24 cellular contexts compared by ENCODE assay signal in the genomic region with DNA sequence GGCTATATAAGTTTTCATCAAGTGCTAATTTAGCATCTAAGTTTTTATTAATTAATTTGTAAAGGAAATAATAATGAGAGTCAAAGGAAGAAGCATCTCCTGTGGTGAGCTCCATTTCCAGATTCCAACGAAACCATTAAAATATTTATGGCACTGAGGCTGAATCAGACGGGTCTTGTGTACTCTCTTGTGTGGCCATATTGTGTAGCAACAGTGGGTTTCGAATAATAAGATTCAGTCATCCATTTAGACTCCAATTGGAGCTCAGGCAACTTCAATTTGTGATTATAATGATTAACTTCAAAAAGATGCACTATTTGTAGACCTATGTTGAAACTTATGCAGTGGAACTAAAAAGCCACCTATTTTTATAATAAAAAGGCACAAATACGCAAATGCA.
DNase-seq lines count a peak whose midpoint lies in the region; ATAC-seq and TF ChIP-seq lines count a peak whose summit lies in the region.
"Had no signal": no experiment of that assay in that cellular context is flagged by ENCODE, and none has a peak within 500 bp of the region (broad histone marks: within the 10 kb centered on the region; RNA-seq: fewer than 3 reads in every experiment).

No MANE protein-coding gene starts in this region.

- no peaks in the 10 kb centered on the region; the same call in 1 of the 2 replicates for H3K4me1 ChIP-seq in Panc1 (ENCODE audit: control insufficient read depth, insufficient read depth, low read length)
- peaks cover 0 to 37% (median 22%) of the 10 kb centered on the region in 4 donors for H3K4me1 ChIP-seq in sigmoid colon

- H3K27me3 Mint-ChIP-seq in activated naive CD8-positive, alpha-beta T cell treated with anti-CD3 and anti-CD28 coated beads for 36 hours, result peaks cover 6% of the 10 kb centered on the region
- H3K27me3 Mint-ChIP-seq: memory B cell had no signal

- ATAC-seq in Panc1 (no peak), HG03139 (IDR thresholded peaks at IDR 0.05; ENCODE audit: unreplicated experiment) (no peak)
- ATAC-seq: activated CD8-positive, alpha-beta T cell treated with anti-CD3 and anti-CD28 coated beads for 36 hours; right cardiac atrium had no signal

- H3K9me3 Mint-ChIP-seq in activated naive CD8-positive, alpha-beta T cell treated with anti-CD3 and anti-CD28 coated beads for 36 hours, result no peaks in the 10 kb centered on the region
- H3K9me3 Mint-ChIP-seq: activated CD8-positive, alpha-beta T cell treated with anti-CD3 and anti-CD28 coated beads for 36 hours; memory B cell had no signal

- intact Hi-C loops in Panc1 (cut with micrococcal nuclease; ENCODE audit: unreplicated experiment), result no loop called here
- intact Hi-C loops in sigmoid colon (cut with DNase I), result no loop called here

- no peaks in the 10 kb centered on the region for H3K27me3 ChIP-seq in Panc1 (ENCODE audit: control insufficient read depth, insufficient read depth, low read length)
- no peaks in the 10 kb centered on the region for H3K27me3 ChIP-seq in kidney epithelial cell (ENCODE audit: control insufficient read depth, insufficient read depth, low read length)
- no peaks in the 10 kb centered on the region for H3K27me3 ChIP-seq in sigmoid colon
- H3K27me3 ChIP-seq: body of pancreas had no signal

- no peak for TF ChIP-seq POLR2A in sigmoid colon (IDR thresholded peaks at IDR 0.05)

- TF ChIP-seq CTCF in AG10803 (conservative IDR thresholded peaks at IDR 0.05; ENCODE audit: low read length) (no peak), Panc1 (IDR thresholded peaks at IDR 0.05) (no peak), kidney epithelial cell (IDR thresholded peaks at IDR 0.05; ENCODE audit: insufficient read depth, low read length, poor library complexity, severe bottlenecking) (no peak), sigmoid colon (IDR thresholded peaks at IDR 0.05) (no peak)

- H3K4me1 Mint-ChIP-seq in activated naive CD8-positive, alpha-beta T cell treated with anti-CD3 and anti-CD28 coated beads for 36 hours, result no peaks in the 10 kb centered on the region
- H3K4me1 Mint-ChIP-seq: memory B cell had no signal

- in situ Hi-C loops in Panc1 (cut with HindIII; ENCODE audit: low pct_unique_long_range_greater_than_20kb, low sequenced_read_pairs), result no loop called here

- no peaks in the 10 kb centered on the region for H3K36me3 ChIP-seq in Panc1 (ENCODE audit: control insufficient read depth, insufficient read depth, low read length)
- H3K36me3 ChIP-seq in kidney epithelial cell (ENCODE audit: control insufficient read depth, insufficient read depth, low read length), result no peaks in the 10 kb centered on the region
- H3K36me3 ChIP-seq in sigmoid colon, result no peaks in the 10 kb centered on the region

- no peak overlapping the region for H3K27ac Mint-ChIP-seq in activated naive CD8-positive, alpha-beta T cell treated with anti-CD3 and anti-CD28 coated beads for 36 hours
- H3K27ac Mint-ChIP-seq: activated CD8-positive, alpha-beta T cell treated with anti-CD3 and anti-CD28 coated beads for 36 hours; memory B cell had no signal

- H3K4me3 Mint-ChIP-seq in activated naive CD8-positive, alpha-beta T cell treated with anti-CD3 and anti-CD28 coated beads for 36 hours, result no peak overlapping the region
- H3K4me3 Mint-ChIP-seq: activated CD8-positive, alpha-beta T cell treated with anti-CD3 and anti-CD28 coated beads for 36 hours; memory B cell had no signal

- no peak for TF ChIP-seq EP300 in sigmoid colon (IDR thresholded peaks at IDR 0.05)

- CTCF ChIA-PET in Panc1 (lab: Charles Lee), result no interaction called here

- POLR2A ChIA-PET in Panc1 (lab: Charles Lee), result no interaction called here

- H3K4me3 ChIP-seq in AG10803 (ENCODE audit: low read length) (no peak overlapping the region), Panc1 (ENCODE audit: low read depth in 2 of 2, low read length in 2 of 2) (no peak overlapping the region), kidney epithelial cell (ENCODE audit: low read depth, low read length) (no peak overlapping the region), sigmoid colon (no peak overlapping the region)
- H3K4me3 ChIP-seq: body of pancreas had no signal

- no TSS peak for BruUV-seq in Panc1 (replicated peaks; lab: Mats Ljungman, UMichigan)

- H3K36me3 Mint-ChIP-seq in activated naive CD8-positive, alpha-beta T cell treated with anti-CD3 and anti-CD28 coated beads for 36 hours, result no peaks in the 10 kb centered on the region
- H3K36me3 Mint-ChIP-seq: memory B cell had no signal

- H3K27ac ChIP-seq in Panc1 (ENCODE audit: low read length) (peak overlapping the region; percentile 65; the same call in 1 of the 2 replicates), sigmoid colon (peak overlapping the region in 2 of 4 donors; percentile 42)
- H3K27ac ChIP-seq: HL-60 had no signal

- peak; percentile 21 for DNase-seq in AG10803 (ENCODE audit: low read depth)
- no peak for DNase-seq in Panc1 (ENCODE audit: low read depth, low spot score)
- peak; percentile 11 for DNase-seq in dermis blood vessel endothelial cell
- DNase-seq in kidney epithelial cell (ENCODE audit: low read depth), result peak; percentile 70
- DNase-seq in activated naive CD8-positive, alpha-beta T cell treated with anti-CD3 and anti-CD28 coated beads for 36 hours, result no peak
- DNase-seq in NCI-H187 treated with DMSO at 0.1 percent for 48 hours (lab: John Stamatoyannopoulos, UW), result no peak
- DNase-seq in sigmoid colon, result no peak
- DNase-seq: activated CD4-positive, CD25-positive, alpha-beta regulatory T cell; activated CD8-positive, alpha-beta T cell treated with anti-CD3 and anti-CD28 coated beads for 36 hours; activated naive CD4-positive, alpha-beta T cell; activated T-cell treated with anti-CD3 and anti-CD28 coated beads, Interleukin-2, amount 50 U/mL, for 1 hour; body of pancreas; Calu3; effector memory CD4-positive, alpha-beta T cell; islet precursor cell; NCI-H146; NCI-H82; PC-9; right cardiac atrium; stimulated activated CD4-positive, alpha-beta T cell treated with anti-CD3 and anti-CD28 coated beads, Interleukin-15, amount 100 ng/mL, for 24 hours; T1000 had no signal

- 69 to 80% methylated on average over 4 of the region's 4 CpGs for WGBS in sigmoid colon, 2 donors

- H3K9me3 ChIP-seq in Panc1 (ENCODE audit: control insufficient read depth, insufficient read depth, low read depth, low read length), result no peaks in the 10 kb centered on the region
- no peaks in the 10 kb centered on the region for H3K9me3 ChIP-seq in sigmoid colon
- H3K9me3 ChIP-seq: body of pancreas had no signal

Comparison
In these comparisons a context has a peak if more than half of its experiments do, and no peak if none do; other contexts are left out.
1. DNase-seq: peak in AG10803 (single experiment), dermis blood vessel endothelial cell (single experiment) and kidney epithelial cell (single experiment); none in Panc1 (single experiment), activated naive CD8-positive, alpha-beta T cell treated with anti-CD3 and anti-CD28 coated beads for 36 hours (single experiment), NCI-H187 treated with DMSO at 0.1 percent for 48 hours (single experiment) and sigmoid colon (single experiment).